1 cellular context compared by ENCODE assay signal in the genomic region with DNA sequence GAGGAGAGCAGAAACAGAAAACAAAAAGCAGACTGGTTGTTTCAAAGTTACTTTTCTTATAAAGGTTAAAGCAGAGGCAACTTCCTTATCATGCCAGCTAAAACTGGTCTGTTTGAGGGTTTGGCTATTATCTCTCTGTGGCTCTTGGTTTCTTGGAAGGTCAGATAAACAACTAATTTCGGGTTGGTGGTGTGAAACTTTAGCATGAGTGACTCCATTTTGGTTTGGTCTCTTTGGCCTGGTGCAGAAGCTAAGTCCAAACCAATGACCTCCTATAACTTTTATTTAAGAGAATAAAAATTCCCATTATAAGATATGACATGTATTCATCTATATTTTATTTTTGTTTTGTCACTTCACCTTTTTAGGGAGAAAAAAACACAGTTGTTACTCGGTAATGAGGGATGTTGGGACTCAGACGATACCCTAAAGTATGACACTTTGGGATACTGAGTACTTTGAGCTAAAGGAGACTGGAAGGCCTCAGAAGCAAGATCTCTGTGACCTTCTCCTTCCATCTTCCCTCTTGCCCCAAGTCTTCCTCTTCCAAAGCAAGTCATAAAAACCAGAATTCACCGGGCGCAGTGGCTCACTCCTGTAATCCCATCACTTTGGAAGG.
TF ChIP-seq lines count a peak whose summit lies in the region.

No MANE protein-coding gene starts in this region.

TF ChIP-seq in K562, 482 proteins besides CTCF, POLR2A, EP300 and RAD21 (continued from another document and continues in another):
- TF ChIP-seq, protein P1, sequence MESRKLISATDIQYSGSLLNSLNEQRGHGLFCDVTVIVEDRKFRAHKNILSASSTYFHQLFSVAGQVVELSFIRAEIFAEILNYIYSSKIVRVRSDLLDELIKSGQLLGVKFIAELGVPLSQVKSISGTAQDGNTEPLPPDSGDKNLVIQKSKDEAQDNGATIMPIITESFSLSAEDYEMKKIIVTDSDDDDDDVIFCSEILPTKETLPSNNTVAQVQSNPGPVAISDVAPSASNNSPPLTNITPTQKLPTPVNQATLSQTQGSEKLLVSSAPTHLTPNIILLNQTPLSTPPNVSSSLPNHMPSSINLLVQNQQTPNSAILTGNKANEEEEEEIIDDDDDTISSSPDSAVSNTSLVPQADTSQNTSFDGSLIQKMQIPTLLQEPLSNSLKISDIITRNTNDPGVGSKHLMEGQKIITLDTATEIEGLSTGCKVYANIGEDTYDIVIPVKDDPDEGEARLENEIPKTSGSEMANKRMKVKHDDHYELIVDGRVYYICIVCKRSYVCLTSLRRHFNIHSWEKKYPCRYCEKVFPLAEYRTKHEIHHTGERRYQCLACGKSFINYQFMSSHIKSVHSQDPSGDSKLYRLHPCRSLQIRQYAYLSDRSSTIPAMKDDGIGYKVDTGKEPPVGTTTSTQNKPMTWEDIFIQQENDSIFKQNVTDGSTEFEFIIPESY (CRISPR knock-in tag; IDR thresholded peaks at IDR 0.05): no peak
- peak; percentile 99 for TF ChIP-seq ELF4 (CRISPR knock-in tag; IDR thresholded peaks at IDR 0.05)
- peak; percentile 64 for TF ChIP-seq ZNF707 (CRISPR knock-in tag; conservative IDR thresholded peaks at IDR 0.05)
- TF ChIP-seq, protein P2, sequence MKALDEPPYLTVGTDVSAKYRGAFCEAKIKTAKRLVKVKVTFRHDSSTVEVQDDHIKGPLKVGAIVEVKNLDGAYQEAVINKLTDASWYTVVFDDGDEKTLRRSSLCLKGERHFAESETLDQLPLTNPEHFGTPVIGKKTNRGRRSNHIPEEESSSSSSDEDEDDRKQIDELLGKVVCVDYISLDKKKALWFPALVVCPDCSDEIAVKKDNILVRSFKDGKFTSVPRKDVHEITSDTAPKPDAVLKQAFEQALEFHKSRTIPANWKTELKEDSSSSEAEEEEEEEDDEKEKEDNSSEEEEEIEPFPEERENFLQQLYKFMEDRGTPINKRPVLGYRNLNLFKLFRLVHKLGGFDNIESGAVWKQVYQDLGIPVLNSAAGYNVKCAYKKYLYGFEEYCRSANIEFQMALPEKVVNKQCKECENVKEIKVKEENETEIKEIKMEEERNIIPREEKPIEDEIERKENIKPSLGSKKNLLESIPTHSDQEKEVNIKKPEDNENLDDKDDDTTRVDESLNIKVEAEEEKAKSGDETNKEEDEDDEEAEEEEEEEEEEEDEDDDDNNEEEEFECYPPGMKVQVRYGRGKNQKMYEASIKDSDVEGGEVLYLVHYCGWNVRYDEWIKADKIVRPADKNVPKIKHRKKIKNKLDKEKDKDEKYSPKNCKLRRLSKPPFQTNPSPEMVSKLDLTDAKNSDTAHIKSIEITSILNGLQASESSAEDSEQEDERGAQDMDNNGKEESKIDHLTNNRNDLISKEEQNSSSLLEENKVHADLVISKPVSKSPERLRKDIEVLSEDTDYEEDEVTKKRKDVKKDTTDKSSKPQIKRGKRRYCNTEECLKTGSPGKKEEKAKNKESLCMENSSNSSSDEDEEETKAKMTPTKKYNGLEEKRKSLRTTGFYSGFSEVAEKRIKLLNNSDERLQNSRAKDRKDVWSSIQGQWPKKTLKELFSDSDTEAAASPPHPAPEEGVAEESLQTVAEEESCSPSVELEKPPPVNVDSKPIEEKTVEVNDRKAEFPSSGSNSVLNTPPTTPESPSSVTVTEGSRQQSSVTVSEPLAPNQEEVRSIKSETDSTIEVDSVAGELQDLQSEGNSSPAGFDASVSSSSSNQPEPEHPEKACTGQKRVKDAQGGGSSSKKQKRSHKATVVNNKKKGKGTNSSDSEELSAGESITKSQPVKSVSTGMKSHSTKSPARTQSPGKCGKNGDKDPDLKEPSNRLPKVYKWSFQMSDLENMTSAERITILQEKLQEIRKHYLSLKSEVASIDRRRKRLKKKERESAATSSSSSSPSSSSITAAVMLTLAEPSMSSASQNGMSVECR (CRISPR knock-in tag; IDR thresholded peaks at IDR 0.05): no peak
- no peak for TF ChIP-seq SMARCE1 (IDR thresholded peaks at IDR 0.05)
- peak; percentile 76 for TF ChIP-seq NFE2L1 (tag; IDR thresholded peaks at IDR 0.05; ENCODE audit: borderline replicate concordance, low read depth)
- no peak for TF ChIP-seq SPI1 (IDR thresholded peaks at IDR 0.05; ENCODE audit: borderline replicate concordance, low read depth, low read length)
- no peak for TF ChIP-seq ZNF124 (CRISPR knock-in tag; IDR thresholded peaks at IDR 0.05)
- TF ChIP-seq IFI16 (CRISPR knock-in tag; IDR thresholded peaks at IDR 0.05): peak; percentile 95
- TF ChIP-seq ZNF507 (tag; conservative IDR thresholded peaks at IDR 0.05): peak; percentile 79
- TF ChIP-seq, protein P3, sequence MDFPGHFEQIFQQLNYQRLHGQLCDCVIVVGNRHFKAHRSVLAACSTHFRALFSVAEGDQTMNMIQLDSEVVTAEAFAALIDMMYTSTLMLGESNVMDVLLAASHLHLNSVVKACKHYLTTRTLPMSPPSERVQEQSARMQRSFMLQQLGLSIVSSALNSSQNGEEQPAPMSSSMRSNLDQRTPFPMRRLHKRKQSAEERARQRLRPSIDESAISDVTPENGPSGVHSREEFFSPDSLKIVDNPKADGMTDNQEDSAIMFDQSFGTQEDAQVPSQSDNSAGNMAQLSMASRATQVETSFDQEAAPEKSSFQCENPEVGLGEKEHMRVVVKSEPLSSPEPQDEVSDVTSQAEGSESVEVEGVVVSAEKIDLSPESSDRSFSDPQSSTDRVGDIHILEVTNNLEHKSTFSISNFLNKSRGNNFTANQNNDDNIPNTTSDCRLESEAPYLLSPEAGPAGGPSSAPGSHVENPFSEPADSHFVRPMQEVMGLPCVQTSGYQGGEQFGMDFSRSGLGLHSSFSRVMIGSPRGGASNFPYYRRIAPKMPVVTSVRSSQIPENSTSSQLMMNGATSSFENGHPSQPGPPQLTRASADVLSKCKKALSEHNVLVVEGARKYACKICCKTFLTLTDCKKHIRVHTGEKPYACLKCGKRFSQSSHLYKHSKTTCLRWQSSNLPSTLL (IDR thresholded peaks at IDR 0.05): no peak
- TF ChIP-seq, protein P4, sequence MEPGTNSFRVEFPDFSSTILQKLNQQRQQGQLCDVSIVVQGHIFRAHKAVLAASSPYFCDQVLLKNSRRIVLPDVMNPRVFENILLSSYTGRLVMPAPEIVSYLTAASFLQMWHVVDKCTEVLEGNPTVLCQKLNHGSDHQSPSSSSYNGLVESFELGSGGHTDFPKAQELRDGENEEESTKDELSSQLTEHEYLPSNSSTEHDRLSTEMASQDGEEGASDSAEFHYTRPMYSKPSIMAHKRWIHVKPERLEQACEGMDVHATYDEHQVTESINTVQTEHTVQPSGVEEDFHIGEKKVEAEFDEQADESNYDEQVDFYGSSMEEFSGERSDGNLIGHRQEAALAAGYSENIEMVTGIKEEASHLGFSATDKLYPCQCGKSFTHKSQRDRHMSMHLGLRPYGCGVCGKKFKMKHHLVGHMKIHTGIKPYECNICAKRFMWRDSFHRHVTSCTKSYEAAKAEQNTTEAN (CRISPR knock-in tag; IDR thresholded peaks at IDR 0.05): no peak
- TF ChIP-seq SREBF2 (CRISPR knock-in tag; IDR thresholded peaks at IDR 0.05): no peak
- no peak for TF ChIP-seq DNMT1 (IDR thresholded peaks at IDR 0.05)
- TF ChIP-seq, protein P5, sequence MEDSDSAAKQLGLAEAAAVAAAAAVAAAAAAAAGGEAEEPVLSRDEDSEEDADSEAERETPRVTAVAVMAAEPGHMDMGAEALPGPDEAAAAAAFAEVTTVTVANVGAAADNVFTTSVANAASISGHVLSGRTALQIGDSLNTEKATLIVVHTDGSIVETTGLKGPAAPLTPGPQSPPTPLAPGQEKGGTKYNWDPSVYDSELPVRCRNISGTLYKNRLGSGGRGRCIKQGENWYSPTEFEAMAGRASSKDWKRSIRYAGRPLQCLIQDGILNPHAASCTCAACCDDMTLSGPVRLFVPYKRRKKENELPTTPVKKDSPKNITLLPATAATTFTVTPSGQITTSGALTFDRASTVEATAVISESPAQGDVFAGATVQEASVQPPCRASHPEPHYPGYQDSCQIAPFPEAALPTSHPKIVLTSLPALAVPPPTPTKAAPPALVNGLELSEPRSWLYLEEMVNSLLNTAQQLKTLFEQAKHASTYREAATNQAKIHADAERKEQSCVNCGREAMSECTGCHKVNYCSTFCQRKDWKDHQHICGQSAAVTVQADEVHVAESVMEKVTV (CRISPR knock-in tag; IDR thresholded peaks at IDR 0.05): peak; percentile 87
- TF ChIP-seq, protein P6, sequence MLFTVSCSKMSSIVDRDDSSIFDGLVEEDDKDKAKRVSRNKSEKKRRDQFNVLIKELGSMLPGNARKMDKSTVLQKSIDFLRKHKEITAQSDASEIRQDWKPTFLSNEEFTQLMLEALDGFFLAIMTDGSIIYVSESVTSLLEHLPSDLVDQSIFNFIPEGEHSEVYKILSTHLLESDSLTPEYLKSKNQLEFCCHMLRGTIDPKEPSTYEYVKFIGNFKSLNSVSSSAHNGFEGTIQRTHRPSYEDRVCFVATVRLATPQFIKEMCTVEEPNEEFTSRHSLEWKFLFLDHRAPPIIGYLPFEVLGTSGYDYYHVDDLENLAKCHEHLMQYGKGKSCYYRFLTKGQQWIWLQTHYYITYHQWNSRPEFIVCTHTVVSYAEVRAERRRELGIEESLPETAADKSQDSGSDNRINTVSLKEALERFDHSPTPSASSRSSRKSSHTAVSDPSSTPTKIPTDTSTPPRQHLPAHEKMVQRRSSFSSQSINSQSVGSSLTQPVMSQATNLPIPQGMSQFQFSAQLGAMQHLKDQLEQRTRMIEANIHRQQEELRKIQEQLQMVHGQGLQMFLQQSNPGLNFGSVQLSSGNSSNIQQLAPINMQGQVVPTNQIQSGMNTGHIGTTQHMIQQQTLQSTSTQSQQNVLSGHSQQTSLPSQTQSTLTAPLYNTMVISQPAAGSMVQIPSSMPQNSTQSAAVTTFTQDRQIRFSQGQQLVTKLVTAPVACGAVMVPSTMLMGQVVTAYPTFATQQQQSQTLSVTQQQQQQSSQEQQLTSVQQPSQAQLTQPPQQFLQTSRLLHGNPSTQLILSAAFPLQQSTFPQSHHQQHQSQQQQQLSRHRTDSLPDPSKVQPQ (CRISPR knock-in tag; IDR thresholded peaks at IDR 0.05; ENCODE audit: borderline replicate concordance): peak; percentile 92
- no peak for TF ChIP-seq TBP (optimal IDR thresholded peaks at IDR 0.05; ENCODE audit: low read depth, low read length)
- TF ChIP-seq, protein P7, sequence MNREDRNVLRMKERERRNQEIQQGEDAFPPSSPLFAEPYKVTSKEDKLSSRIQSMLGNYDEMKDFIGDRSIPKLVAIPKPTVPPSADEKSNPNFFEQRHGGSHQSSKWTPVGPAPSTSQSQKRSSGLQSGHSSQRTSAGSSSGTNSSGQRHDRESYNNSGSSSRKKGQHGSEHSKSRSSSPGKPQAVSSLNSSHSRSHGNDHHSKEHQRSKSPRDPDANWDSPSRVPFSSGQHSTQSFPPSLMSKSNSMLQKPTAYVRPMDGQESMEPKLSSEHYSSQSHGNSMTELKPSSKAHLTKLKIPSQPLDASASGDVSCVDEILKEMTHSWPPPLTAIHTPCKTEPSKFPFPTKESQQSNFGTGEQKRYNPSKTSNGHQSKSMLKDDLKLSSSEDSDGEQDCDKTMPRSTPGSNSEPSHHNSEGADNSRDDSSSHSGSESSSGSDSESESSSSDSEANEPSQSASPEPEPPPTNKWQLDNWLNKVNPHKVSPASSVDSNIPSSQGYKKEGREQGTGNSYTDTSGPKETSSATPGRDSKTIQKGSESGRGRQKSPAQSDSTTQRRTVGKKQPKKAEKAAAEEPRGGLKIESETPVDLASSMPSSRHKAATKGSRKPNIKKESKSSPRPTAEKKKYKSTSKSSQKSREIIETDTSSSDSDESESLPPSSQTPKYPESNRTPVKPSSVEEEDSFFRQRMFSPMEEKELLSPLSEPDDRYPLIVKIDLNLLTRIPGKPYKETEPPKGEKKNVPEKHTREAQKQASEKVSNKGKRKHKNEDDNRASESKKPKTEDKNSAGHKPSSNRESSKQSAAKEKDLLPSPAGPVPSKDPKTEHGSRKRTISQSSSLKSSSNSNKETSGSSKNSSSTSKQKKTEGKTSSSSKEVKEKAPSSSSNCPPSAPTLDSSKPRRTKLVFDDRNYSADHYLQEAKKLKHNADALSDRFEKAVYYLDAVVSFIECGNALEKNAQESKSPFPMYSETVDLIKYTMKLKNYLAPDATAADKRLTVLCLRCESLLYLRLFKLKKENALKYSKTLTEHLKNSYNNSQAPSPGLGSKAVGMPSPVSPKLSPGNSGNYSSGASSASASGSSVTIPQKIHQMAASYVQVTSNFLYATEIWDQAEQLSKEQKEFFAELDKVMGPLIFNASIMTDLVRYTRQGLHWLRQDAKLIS (CRISPR knock-in tag; IDR thresholded peaks at IDR 0.05): no peak
- peak; percentile 97 for TF ChIP-seq HDAC8 (tag; IDR thresholded peaks at IDR 0.05)
- TF ChIP-seq, protein P8, sequence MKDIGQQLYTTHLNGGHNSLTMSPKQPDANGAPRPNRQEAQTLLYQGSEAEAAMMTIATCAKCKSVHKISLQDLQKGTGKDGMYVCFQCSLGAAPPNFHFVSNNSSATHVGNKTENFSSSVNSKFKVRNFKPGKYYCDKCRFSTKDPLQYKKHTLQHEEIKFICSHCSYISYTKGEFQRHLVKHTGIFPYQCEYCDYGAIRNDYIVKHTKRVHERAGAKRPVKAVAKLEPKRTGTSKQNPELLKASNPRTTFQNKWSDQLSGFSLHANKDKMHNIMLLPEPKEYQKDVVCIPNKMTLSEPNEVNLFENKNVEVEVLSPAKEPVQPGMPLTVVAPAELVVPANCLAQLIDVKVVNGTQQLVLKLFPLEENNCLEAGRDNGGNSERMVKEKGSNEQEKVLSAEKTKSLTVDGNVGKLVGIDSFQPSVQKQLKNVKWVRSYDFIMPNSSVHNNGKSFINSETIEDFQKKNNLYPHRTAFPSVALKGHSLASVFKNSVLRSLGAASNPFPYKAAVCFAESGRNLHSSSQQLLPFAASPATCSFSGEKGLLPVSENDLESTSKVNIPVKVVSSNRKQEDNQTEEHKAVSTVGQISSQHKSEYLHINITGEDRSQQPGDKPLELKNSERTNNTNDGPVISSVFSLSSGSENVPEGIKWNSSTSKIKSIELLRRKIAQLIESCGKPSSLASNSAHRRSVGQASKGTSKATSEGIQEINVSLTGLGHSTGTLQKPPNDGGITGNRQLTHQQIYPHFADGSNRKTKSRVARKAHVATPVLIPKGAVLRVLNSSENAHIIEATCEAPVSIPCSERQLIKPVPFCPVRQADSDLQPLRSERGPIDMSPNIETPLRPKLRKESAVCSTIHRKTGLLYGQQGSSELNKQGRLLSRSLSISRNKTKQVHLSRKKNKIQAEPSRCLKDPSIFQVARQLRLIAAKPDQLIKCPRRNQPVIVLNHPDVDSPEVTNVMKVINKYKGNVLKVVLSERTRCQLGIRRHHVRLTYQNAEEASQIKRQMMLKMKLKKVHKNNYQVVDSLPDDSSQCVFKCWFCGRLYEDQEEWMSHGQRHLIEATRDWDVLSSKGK (CRISPR knock-in tag; IDR thresholded peaks at IDR 0.05): peak; percentile 77; the same call in 1 of the 2 replicates
- TF ChIP-seq TCF7L2 (IDR thresholded peaks at IDR 0.05; ENCODE audit: low read depth, low read length): no peak
- TF ChIP-seq, protein P9, sequence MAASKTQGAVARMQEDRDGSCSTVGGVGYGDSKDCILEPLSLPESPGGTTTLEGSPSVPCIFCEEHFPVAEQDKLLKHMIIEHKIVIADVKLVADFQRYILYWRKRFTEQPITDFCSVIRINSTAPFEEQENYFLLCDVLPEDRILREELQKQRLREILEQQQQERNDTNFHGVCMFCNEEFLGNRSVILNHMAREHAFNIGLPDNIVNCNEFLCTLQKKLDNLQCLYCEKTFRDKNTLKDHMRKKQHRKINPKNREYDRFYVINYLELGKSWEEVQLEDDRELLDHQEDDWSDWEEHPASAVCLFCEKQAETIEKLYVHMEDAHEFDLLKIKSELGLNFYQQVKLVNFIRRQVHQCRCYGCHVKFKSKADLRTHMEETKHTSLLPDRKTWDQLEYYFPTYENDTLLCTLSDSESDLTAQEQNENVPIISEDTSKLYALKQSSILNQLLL (CRISPR knock-in tag; IDR thresholded peaks at IDR 0.05; ENCODE audit: borderline replicate concordance): no peak
- TF ChIP-seq MAFF (IDR thresholded peaks at IDR 0.05; ENCODE audit: low read length): no peak
- TF ChIP-seq, protein P10, sequence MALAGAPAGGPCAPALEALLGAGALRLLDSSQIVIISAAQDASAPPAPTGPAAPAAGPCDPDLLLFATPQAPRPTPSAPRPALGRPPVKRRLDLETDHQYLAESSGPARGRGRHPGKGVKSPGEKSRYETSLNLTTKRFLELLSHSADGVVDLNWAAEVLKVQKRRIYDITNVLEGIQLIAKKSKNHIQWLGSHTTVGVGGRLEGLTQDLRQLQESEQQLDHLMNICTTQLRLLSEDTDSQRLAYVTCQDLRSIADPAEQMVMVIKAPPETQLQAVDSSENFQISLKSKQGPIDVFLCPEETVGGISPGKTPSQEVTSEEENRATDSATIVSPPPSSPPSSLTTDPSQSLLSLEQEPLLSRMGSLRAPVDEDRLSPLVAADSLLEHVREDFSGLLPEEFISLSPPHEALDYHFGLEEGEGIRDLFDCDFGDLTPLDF (CRISPR knock-in tag; IDR thresholded peaks at IDR 0.05): no peak
- no peak for TF ChIP-seq FOXP1 (CRISPR knock-in tag; IDR thresholded peaks at IDR 0.05)
